In the genomic region with DNA sequence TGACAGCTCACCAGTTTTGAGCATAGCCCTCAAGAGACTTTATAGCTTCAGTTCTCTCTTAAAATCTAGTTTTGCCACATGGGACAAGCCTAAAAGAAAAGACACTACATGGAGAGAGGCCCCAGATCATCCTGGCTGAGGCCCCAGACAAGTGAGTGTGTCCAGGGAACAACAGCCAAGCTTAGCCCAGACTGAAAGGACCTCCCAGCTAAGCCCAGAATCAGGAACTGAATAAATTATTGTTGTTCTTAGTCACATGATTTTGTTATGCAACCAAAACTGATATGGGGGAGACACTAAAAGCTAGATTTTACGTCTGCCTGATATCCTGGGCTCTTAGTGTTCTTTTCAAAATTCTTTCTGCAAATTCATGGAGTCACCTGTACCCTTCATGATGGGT, we compare ENCODE assay signal across 15 cellular contexts. TPM values are rescaled to one million over a fixed set of nuclear protein-coding genes. Genes with fewer than 3 reads are reported as not detected.
A peak's percentile ranks its signal among the peaks of the same experiment; 100 is the strongest.
DNase-seq lines count a peak whose midpoint lies in the region; ATAC-seq and TF ChIP-seq lines count a peak whose summit lies in the region.
"Had no signal": no experiment of that assay in that cellular context is flagged by ENCODE, and none has a peak within 500 bp of the region (broad histone marks: within the 10 kb centered on the region; RNA-seq: fewer than 3 reads in every experiment).

No MANE protein-coding gene starts in this region.

- POLR2A ChIA-PET in activated CD4-positive, alpha-beta T cell treated with anti-CD3 and anti-CD28 coated beads for 36 hours (lab: Charles Lee), result no interaction called here

- no peaks in the 10 kb centered on the region for H3K36me3 ChIP-seq in testis (ENCODE audit: low read depth, missing control alignments)
- H3K36me3 ChIP-seq: colonic mucosa had no signal

- H3K4me1 ChIP-seq in testis, result no peaks in the 10 kb centered on the region
- H3K4me1 ChIP-seq: colonic mucosa had no signal

- no peaks in the 10 kb centered on the region for H3K36me3 Mint-ChIP-seq in activated naive CD8-positive, alpha-beta T cell treated with anti-CD3 and anti-CD28 coated beads, Interleukin-2, amount 50 U/mL, for 24 hours (ENCODE audit: low read depth)
- no peaks in the 10 kb centered on the region for H3K36me3 Mint-ChIP-seq in type B pancreatic cell
- H3K36me3 Mint-ChIP-seq in activated CD4-positive, alpha-beta T cell treated with anti-CD3 and anti-CD28 coated beads for 36 hours (ENCODE audit: low read depth), result no peaks in the 10 kb centered on the region
- H3K36me3 Mint-ChIP-seq: CD4-positive, CD25-positive, alpha-beta regulatory T cell had no signal

- WGBS in testis, 2 donors, result 25 to 38% methylated on average over 1 of the region's 1 CpG

- intact Hi-C loops in testis (cut with DNase I; ENCODE audit: low total_unique reads), result loop anchor here (10.0 kb wide), 1 partner anchor 503 kb away; no protein-coding TSS in a partner anchor
- intact Hi-C loops in activated CD4-positive, alpha-beta T cell treated with anti-CD3 and anti-CD28 coated beads for 36 hours (cut with DNase I, micrococcal nuclease), result no loop called here

- ATAC-seq in activated naive CD8-positive, alpha-beta T cell treated with anti-CD3 and anti-CD28 coated beads, Interleukin-2, amount 50 U/mL, for 24 hours, result no peak
- no peak for ATAC-seq in activated CD4-positive, alpha-beta T cell treated with anti-CD3 and anti-CD28 coated beads for 36 hours
- ATAC-seq: Panc1 had no signal

- no peak overlapping the region for H3K4me3 Mint-ChIP-seq in activated naive CD8-positive, alpha-beta T cell treated with anti-CD3 and anti-CD28 coated beads, Interleukin-2, amount 50 U/mL, for 24 hours
- H3K4me3 Mint-ChIP-seq in type B pancreatic cell, result no peak overlapping the region
- H3K4me3 Mint-ChIP-seq in activated CD4-positive, alpha-beta T cell treated with anti-CD3 and anti-CD28 coated beads for 36 hours, result no peak overlapping the region
- H3K4me3 Mint-ChIP-seq: CD4-positive, CD25-positive, alpha-beta regulatory T cell had no signal

- no peaks in the 10 kb centered on the region for H3K27me3 ChIP-seq in testis
- H3K27me3 ChIP-seq: colonic mucosa had no signal

- H3K9me3 Mint-ChIP-seq in activated naive CD8-positive, alpha-beta T cell treated with anti-CD3 and anti-CD28 coated beads, Interleukin-2, amount 50 U/mL, for 24 hours, result no peaks in the 10 kb centered on the region
- no peaks in the 10 kb centered on the region for H3K9me3 Mint-ChIP-seq in type B pancreatic cell
- H3K9me3 Mint-ChIP-seq in activated CD4-positive, alpha-beta T cell treated with anti-CD3 and anti-CD28 coated beads for 36 hours (ENCODE audit: low read depth), result no peaks in the 10 kb centered on the region
- H3K9me3 Mint-ChIP-seq: CD4-positive, CD25-positive, alpha-beta regulatory T cell had no signal

- H3K27ac ChIP-seq in testis, result no peak overlapping the region
- H3K27ac ChIP-seq: colonic mucosa had no signal

- H3K4me1 Mint-ChIP-seq in activated naive CD8-positive, alpha-beta T cell treated with anti-CD3 and anti-CD28 coated beads, Interleukin-2, amount 50 U/mL, for 24 hours, result peaks cover 7% of the 10 kb centered on the region
- H3K4me1 Mint-ChIP-seq in type B pancreatic cell (ENCODE audit: unreplicated experiment), result no peaks in the 10 kb centered on the region
- H3K4me1 Mint-ChIP-seq in activated CD4-positive, alpha-beta T cell treated with anti-CD3 and anti-CD28 coated beads for 36 hours, result no peaks in the 10 kb centered on the region

- no peaks in the 10 kb centered on the region for H3K9me3 ChIP-seq in testis
- H3K9me3 ChIP-seq: colonic mucosa had no signal

- H3K4me3 ChIP-seq in fibroblast of pulmonary artery (replicated peaks; ENCODE audit: low read depth, low read length) (no peak overlapping the region), testis (no peak overlapping the region)
- H3K4me3 ChIP-seq: colonic mucosa had no signal

- no peak for TF ChIP-seq POLR2A in testis (IDR thresholded peaks at IDR 0.05)

- H3K27ac Mint-ChIP-seq in activated naive CD8-positive, alpha-beta T cell treated with anti-CD3 and anti-CD28 coated beads, Interleukin-2, amount 50 U/mL, for 24 hours, result no peak overlapping the region
- H3K27ac Mint-ChIP-seq in type B pancreatic cell, result no peak overlapping the region
- no peak overlapping the region for H3K27ac Mint-ChIP-seq in activated CD4-positive, alpha-beta T cell treated with anti-CD3 and anti-CD28 coated beads for 36 hours
- H3K27ac Mint-ChIP-seq: CD4-positive, CD25-positive, alpha-beta regulatory T cell had no signal

- H3K27me3 Mint-ChIP-seq in activated naive CD8-positive, alpha-beta T cell treated with anti-CD3 and anti-CD28 coated beads, Interleukin-2, amount 50 U/mL, for 24 hours, result no peaks in the 10 kb centered on the region
- H3K27me3 Mint-ChIP-seq in type B pancreatic cell, result peaks cover 13% of the 10 kb centered on the region
- no peaks in the 10 kb centered on the region for H3K27me3 Mint-ChIP-seq in activated CD4-positive, alpha-beta T cell treated with anti-CD3 and anti-CD28 coated beads for 36 hours

- CTCF ChIA-PET in activated CD4-positive, alpha-beta T cell treated with anti-CD3 and anti-CD28 coated beads for 36 hours (lab: Charles Lee), result interaction anchor here (0.8 to 1.3 kb wide), 4 partner anchors 25 to 492 kb away, joined by 3 to 4 read pairs (median 3); no protein-coding TSS in a partner anchor

- TF ChIP-seq CTCF in fibroblast of pulmonary artery (IDR thresholded peaks at IDR 0.05; ENCODE audit: low read length, missing control alignments) (no peak), testis (IDR thresholded peaks at IDR 0.05) (no peak), type B pancreatic cell (conservative IDR thresholded peaks at IDR 0.05) (no peak)

- peak; percentile 36 for DNase-seq in NOMO-1 treated with dmso at 0.1 percent for 144 hours (lab: John Stamatoyannopoulos, UW; ENCODE audit: unreplicated experiment)
- peak; percentile 37 for DNase-seq in fibroblast of pulmonary artery (ENCODE audit: low read depth)
- peak; percentile 49 for DNase-seq in mesenteric fat pad (ENCODE audit: low spot score)
- peak; percentile 72 for DNase-seq in testis
- DNase-seq in activated naive CD8-positive, alpha-beta T cell treated with anti-CD3 and anti-CD28 coated beads, Interleukin-2, amount 50 U/mL, for 24 hours, result no peak
- no peak for DNase-seq in NCI-H1105 (lab: John Stamatoyannopoulos, UW)
- no peak for DNase-seq in type B pancreatic cell (ENCODE audit: extremely low spot score, unreplicated experiment)
- DNase-seq in activated CD4-positive, alpha-beta T cell treated with anti-CD3 and anti-CD28 coated beads for 36 hours, result no peak
- DNase-seq: activated T-cell treated with anti-CD3 and anti-CD28 coated beads, Interleukin-2, amount 50 U/mL, for 1 hour; CD4-positive, CD25-positive, alpha-beta regulatory T cell; colonic mucosa; erythroblast; mesendoderm; NCI-H1092 treated with DMSO at 0.1 percent for 48 hours had no signal

RNA-seq across cellular contexts. Expression of gene LBH, which starts 29.3 kb away (rescaled TPM):
- total RNA-seq in mesenteric fat pad (34.9 TPM), testis (10 to 100 TPM; 23.9 to 32.1 TPM), type B pancreatic cell (ENCODE audit: low replicate concordance) (78.5 and 116 TPM in 2 replicates)
- polyA plus RNA-seq in testis (ENCODE audit: insufficient read depth, low read depth, low replicate concordance), result 25.7 TPM
- total RNA-seq in activated CD4-positive, alpha-beta T cell treated with anti-CD3 and anti-CD28 coated beads for 36 hours, result 100 to 1,000 TPM in 1 of 2 experiments, 10 to 100 TPM in 1; 89.6 to 108 TPM

RNA-seq across cellular contexts. Expression of gene YPEL5, which starts 55.2 kb away (rescaled TPM):
- total RNA-seq in mesenteric fat pad (124 TPM), testis (100 to 1,000 TPM; 131 to 181 TPM), type B pancreatic cell (ENCODE audit: low replicate concordance) (55.0 and 69.8 TPM in 2 replicates)
- 189 TPM for polyA plus RNA-seq in testis (ENCODE audit: insufficient read depth, low read depth, low replicate concordance)
- total RNA-seq in activated CD4-positive, alpha-beta T cell treated with anti-CD3 and anti-CD28 coated beads for 36 hours, result 10 to 100 TPM; 27.2 to 35.8 TPM

Comparison
In these comparisons a context has a peak if more than half of its experiments do, and no peak if none do; other contexts are left out.
1. DNase-seq: peak in NOMO-1 treated with dmso at 0.1 percent for 144 hours (single experiment), fibroblast of pulmonary artery (single experiment), mesenteric fat pad (single experiment) and testis (single experiment); none in activated naive CD8-positive, alpha-beta T cell treated with anti-CD3 and anti-CD28 coated beads, Interleukin-2, amount 50 U/mL, for 24 hours (single experiment), NCI-H1105 (single experiment), type B pancreatic cell (single experiment) and activated CD4-positive, alpha-beta T cell treated with anti-CD3 and anti-CD28 coated beads for 36 hours (single experiment).